In genomic region chr19:12913011-12913561, GRCh38 we compare ENCODE assay signal across 8 cellular contexts. TPM values are rescaled to one million over a fixed set of nuclear protein-coding genes. Genes with fewer than 3 reads are reported as not detected.
DNase-seq lines count a peak whose midpoint lies in the region; ATAC-seq and TF ChIP-seq lines count a peak whose summit lies in the region.

No MANE protein-coding gene starts in this region.

- peak; percentile 98 for DNase-seq in NCI-H2196 treated with DMSO at 0.1 percent for 48 hours (lab: John Stamatoyannopoulos, UW; ENCODE audit: unreplicated experiment)
- DNase-seq in cerebellum (ENCODE audit: low spot score): peak; percentile 92
- peak in 1 of 3 donors; percentile 66 for DNase-seq in right lobe of liver
- DNase-seq in testis: peak; percentile 77
- no peak for DNase-seq in kidney glomerular epithelial cell (lab: John Stamatoyannopoulos, UW)
- no peak for DNase-seq in NK-92 treated with Interleukin-12 subunit alpha and Interleukin-12 subunit beta, amount 100 ng/mL, for 24 hours (lab: John Stamatoyannopoulos, UW)

- no peak overlapping the region for H3K27ac ChIP-seq in right lobe of liver
- peak overlapping the region; percentile 37 to 74 for H3K27ac ChIP-seq in testis

- H3K36me3 ChIP-seq in ES-I3 (ENCODE audit: insufficient read depth, low read length) (no peaks in the 10 kb centered on the region), right lobe of liver (no peaks in the 10 kb centered on the region), testis (ENCODE audit: low read depth, missing control alignments) (no peaks in the 10 kb centered on the region)

- H3K9me3 ChIP-seq in ES-I3 (ENCODE audit: control insufficient read depth, insufficient read depth, low read length) (no peaks in the 10 kb centered on the region), right lobe of liver (no peaks in the 10 kb centered on the region), testis (no peaks in the 10 kb centered on the region)

- intact Hi-C loops in right lobe of liver (cut with DNase I): no loop called here
- intact Hi-C loops in testis (cut with DNase I; ENCODE audit: low total_unique reads): no loop called here

- H3K4me3 ChIP-seq in right lobe of liver: no peak overlapping the region
- H3K4me3 ChIP-seq in testis: no peak overlapping the region

- no peak for TF ChIP-seq POLR2A in right lobe of liver (IDR thresholded peaks at IDR 0.05)
- no peak for TF ChIP-seq POLR2A in testis (IDR thresholded peaks at IDR 0.05)

- peaks cover 18% of the 10 kb centered on the region for H3K4me1 ChIP-seq in ES-I3 (ENCODE audit: insufficient read depth, low read length)
- peaks cover 0 to 15% (median 0%) of the 10 kb centered on the region in 4 donors for H3K4me1 ChIP-seq in right lobe of liver
- peaks cover 15% of the 10 kb centered on the region for H3K4me1 ChIP-seq in testis

- peak; percentile 68 to 76 (median 72) for ATAC-seq in right lobe of liver
- no peak for ATAC-seq in HG03095 (IDR thresholded peaks at IDR 0.05; ENCODE audit: unreplicated experiment)

- WGBS in right lobe of liver (ENCODE audit: insufficient coverage, low coverage, low lambda C conversion rate, missing lambda C conversion rate): 10% methylated on average over 17 of the region's 22 CpGs
- WGBS in testis, 2 donors: 19 to 38% methylated on average over 16 to 22 of the region's 22 CpGs

- TF ChIP-seq CTCF in right lobe of liver (IDR thresholded peaks at IDR 0.05): no peak
- no peak for TF ChIP-seq CTCF in testis (IDR thresholded peaks at IDR 0.05)

- H3K9ac ChIP-seq in ES-I3 (ENCODE audit: low read depth, low read length): peak overlapping the region; percentile 31

- H3K27me3 ChIP-seq in right lobe of liver: no peaks in the 10 kb centered on the region
- no peaks in the 10 kb centered on the region for H3K27me3 ChIP-seq in testis

RNA-seq across cellular contexts. Expression of gene SYCE2, which starts 6.0 kb away (rescaled TPM):
- total RNA-seq in cerebellum (0.27 TPM), right lobe of liver (under 1 TPM in 1 of 6 experiments, not detected in 5; 0.18 TPM), testis (10 to 100 TPM; 12.3 to 20.4 TPM)
- 61.1 TPM for polyA plus RNA-seq in testis (ENCODE audit: insufficient read depth, low read depth, low replicate concordance)

RNA-seq across cellular contexts. Expression of gene FARSA, which starts 20.4 kb away (rescaled TPM):
- 42.3 TPM for total RNA-seq in cerebellum
- 10 to 100 TPM; 22.9 to 46.2 (median 29.0) TPM for total RNA-seq in right lobe of liver
- total RNA-seq in testis: 10 to 100 TPM; 53.8 to 65.3 TPM
- 55.1 TPM for polyA plus RNA-seq in testis (ENCODE audit: insufficient read depth, low read depth, low replicate concordance)

RNA-seq across cellular contexts. Expression of gene GCDH, which starts 22.1 kb away (rescaled TPM):
- total RNA-seq in cerebellum (20.0 TPM), right lobe of liver (100 to 1,000 TPM in 1 of 6 experiments, 10 to 100 TPM in 5; 42.2 to 119 (median 59.5) TPM), testis (10 to 100 TPM; 30.5 to 32.1 TPM)
- polyA plus RNA-seq in testis (ENCODE audit: insufficient read depth, low read depth, low replicate concordance): 11.0 TPM

RNA-seq across cellular contexts. Expression of gene CALR, which starts 25.3 kb away (rescaled TPM):
- total RNA-seq in cerebellum (215 TPM), right lobe of liver (1,000 to 10,000 TPM in 3 of 6 experiments, 100 to 1,000 TPM in 3; 771 to 1,471 (median 1,008) TPM), testis (100 to 1,000 TPM; 389 to 467 TPM)
- polyA plus RNA-seq in testis (ENCODE audit: insufficient read depth, low read depth, low replicate concordance): 538 TPM

RNA-seq across cellular contexts. Expression of gene KLF1, which starts 26.1 kb away (rescaled TPM):
- 0.73 TPM for total RNA-seq in cerebellum
- total RNA-seq in right lobe of liver: 1 to 10 TPM in 1 of 6 experiments, under 1 TPM in 2, not detected in 3; 0.32 to 1.7 (median 0.44) TPM
- under 1 TPM; 0.24 to 0.31 TPM for total RNA-seq in testis
- polyA plus RNA-seq in testis (ENCODE audit: insufficient read depth, low read depth, low replicate concordance): not detected

Comparison
In these comparisons a context has a peak if more than half of its experiments do, and no peak if none do; other contexts are left out.
1. DNase-seq: peak in NCI-H2196 treated with DMSO at 0.1 percent for 48 hours (single experiment), cerebellum (single experiment) and testis (single experiment); none in kidney glomerular epithelial cell (single experiment) and NK-92 treated with Interleukin-12 subunit alpha and Interleukin-12 subunit beta, amount 100 ng/mL, for 24 hours (single experiment).
2. H3K27ac ChIP-seq: peak in testis (2 of 2); none in right lobe of liver (0 of 3).
3. RNA of gene SYCE2, which starts 6.0 kb away (total RNA-seq): 12.3 to 20.4 TPM in testis; 0.27 TPM in cerebellum (single experiment) and 0.18 TPM in right lobe of liver; every median in the first group is over 4 times any median in the second.